ENCODE assay signal across 14 cellular contexts in the genomic region with DNA sequence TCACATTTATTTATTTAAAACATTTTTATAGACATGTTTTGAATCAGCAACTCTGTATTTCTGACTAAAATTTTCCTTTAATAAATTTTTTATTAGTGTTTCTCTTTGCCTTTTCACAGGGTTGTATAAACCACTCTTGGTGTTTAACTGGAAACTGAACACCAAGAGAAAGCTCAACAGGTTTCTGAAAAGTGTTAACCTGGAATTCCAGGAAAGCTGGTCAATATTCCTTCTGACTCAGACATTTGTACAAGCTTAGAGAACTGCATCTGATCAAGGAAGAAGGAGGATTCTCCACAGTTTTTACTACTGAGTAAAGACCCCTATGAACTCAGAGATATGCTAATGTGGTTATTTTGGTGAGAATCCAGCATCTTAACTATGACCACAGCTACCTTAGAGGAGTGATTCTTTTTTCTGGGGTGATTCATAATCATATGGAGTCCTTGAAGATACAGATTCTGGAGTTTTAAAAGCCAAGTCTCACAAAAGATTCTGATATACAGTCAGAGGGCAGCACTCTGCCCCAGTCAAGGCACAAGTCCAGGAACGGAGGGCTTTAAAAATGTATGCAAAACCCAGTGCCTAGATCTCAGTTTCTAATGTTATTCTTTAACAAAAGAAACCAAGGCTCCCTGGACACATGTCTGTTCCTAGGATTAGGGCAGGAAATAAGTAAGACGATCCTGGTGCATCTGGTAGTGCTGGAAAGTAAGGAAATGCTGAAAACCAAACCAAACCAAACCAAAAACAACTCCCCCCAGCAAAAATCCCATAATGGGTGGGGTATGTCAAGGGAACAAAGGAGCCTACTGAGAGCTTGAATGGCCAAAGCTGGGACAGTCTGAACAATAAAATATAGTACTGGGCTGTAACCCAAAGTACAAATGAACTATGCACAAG.
DNase-seq lines count a peak whose midpoint lies in the region; ATAC-seq and TF ChIP-seq lines count a peak whose summit lies in the region.
"Had no signal": no experiment of that assay in that cellular context is flagged by ENCODE, and none has a peak within 500 bp of the region (broad histone marks: within the 10 kb centered on the region; RNA-seq: fewer than 3 reads in every experiment).

No MANE protein-coding gene starts in this region.

- H3K27me3 ChIP-seq in adipocyte (replicated peaks; ENCODE audit: control insufficient read depth, insufficient read depth, low read length), result no peaks in the 10 kb centered on the region

- no peaks in the 10 kb centered on the region for H3K9me3 ChIP-seq in adipocyte (ENCODE audit: control insufficient read depth, low read length)

- DNase-seq in ELR (ENCODE audit: low read depth) (peak; percentile 67), adipocyte (ENCODE audit: low read depth) (peak; percentile 29), globus pallidus (ENCODE audit: low spot score) (peak; percentile 32), progenitor cell of endocrine pancreas (ENCODE audit: low spot score, unreplicated experiment) (no peak), cerebellum (ENCODE audit: low spot score) (no peak)
- DNase-seq in activated CD4-positive, CD25-positive, alpha-beta regulatory T cell (lab: John Stamatoyannopoulos, UW), result no peak
- DNase-seq: activated CD4-positive, alpha-beta memory T cell treated with anti-CD3 and anti-CD28 coated beads for 36 hours; activated gamma-delta T cell; occipital lobe; stimulated activated CD4-positive, alpha-beta T cell treated with anti-CD3 and anti-CD28 coated beads, Interleukin-1b, Interleukin-23, amount 100 ng/mL, for 48 hours had no signal

- H3K27ac Mint-ChIP-seq in progenitor cell of endocrine pancreas, result peak overlapping the region; percentile 87
- H3K27ac Mint-ChIP-seq: activated CD4-positive, alpha-beta memory T cell treated with anti-CD3 and anti-CD28 coated beads for 36 hours; stimulated activated effector memory CD8-positive, alpha-beta T cell treated with anti-CD3 and anti-CD28 coated beads, Interleukin-12 subunit alpha, Interleukin-12 subunit beta, amount 100 ng/mL, for 72 hours; T-helper 1 cell treated with Interleukin-12 subunit alpha and Interleukin-12 subunit beta and Interleukin-4 antibody, amounts not matched to agents 30 μg/mL and 1 μg/mL, for 36 hours had no signal

- peaks cover 12% of the 10 kb centered on the region for H3K36me3 Mint-ChIP-seq in progenitor cell of endocrine pancreas (ENCODE audit: insufficient read depth)
- H3K36me3 Mint-ChIP-seq: activated CD4-positive, alpha-beta memory T cell treated with anti-CD3 and anti-CD28 coated beads for 36 hours; stimulated activated effector memory CD8-positive, alpha-beta T cell treated with anti-CD3 and anti-CD28 coated beads, Interleukin-12 subunit alpha, Interleukin-12 subunit beta, amount 100 ng/mL, for 72 hours had no signal

- peaks cover 11% of the 10 kb centered on the region for H3K9me3 Mint-ChIP-seq in progenitor cell of endocrine pancreas (ENCODE audit: low read depth)
- H3K9me3 Mint-ChIP-seq: activated CD4-positive, alpha-beta memory T cell treated with anti-CD3 and anti-CD28 coated beads for 36 hours; stimulated activated effector memory CD8-positive, alpha-beta T cell treated with anti-CD3 and anti-CD28 coated beads, Interleukin-12 subunit alpha, Interleukin-12 subunit beta, amount 100 ng/mL, for 72 hours; T-helper 1 cell treated with Interleukin-12 subunit alpha and Interleukin-12 subunit beta and Interleukin-4 antibody, amounts not matched to agents 30 μg/mL and 1 μg/mL, for 36 hours had no signal

- peaks cover 8% of the 10 kb centered on the region for H3K4me1 ChIP-seq in adipocyte (ENCODE audit: control insufficient read depth, insufficient read depth, low read length)

- H3K4me3 Mint-ChIP-seq in progenitor cell of endocrine pancreas (ENCODE audit: low read depth), result no peak overlapping the region
- H3K4me3 Mint-ChIP-seq: activated CD4-positive, alpha-beta memory T cell treated with anti-CD3 and anti-CD28 coated beads for 36 hours; stimulated activated effector memory CD8-positive, alpha-beta T cell treated with anti-CD3 and anti-CD28 coated beads, Interleukin-12 subunit alpha, Interleukin-12 subunit beta, amount 100 ng/mL, for 72 hours; T-helper 1 cell treated with Interleukin-12 subunit alpha and Interleukin-12 subunit beta and Interleukin-4 antibody, amounts not matched to agents 30 μg/mL and 1 μg/mL, for 36 hours had no signal

- ATAC-seq in HG03342 (IDR thresholded peaks at IDR 0.05; ENCODE audit: unreplicated experiment) (no peak), GM21528 (IDR thresholded peaks at IDR 0.05; ENCODE audit: low FRiP score, unreplicated experiment) (no peak)
- ATAC-seq: stimulated activated effector memory CD8-positive, alpha-beta T cell treated with anti-CD3 and anti-CD28 coated beads, Interleukin-12 subunit alpha, Interleukin-12 subunit beta, amount 100 ng/mL, for 72 hours had no signal

- H3K4me3 ChIP-seq in adipocyte (ENCODE audit: low read length), result no peak overlapping the region

- H3K4me1 Mint-ChIP-seq in progenitor cell of endocrine pancreas (ENCODE audit: low read depth), result peaks cover 28% of the 10 kb centered on the region
- H3K4me1 Mint-ChIP-seq: stimulated activated effector memory CD8-positive, alpha-beta T cell treated with anti-CD3 and anti-CD28 coated beads, Interleukin-12 subunit alpha, Interleukin-12 subunit beta, amount 100 ng/mL, for 72 hours had no signal

- H3K27me3 Mint-ChIP-seq in progenitor cell of endocrine pancreas, result no peaks in the 10 kb centered on the region
- H3K27me3 Mint-ChIP-seq: activated CD4-positive, alpha-beta memory T cell treated with anti-CD3 and anti-CD28 coated beads for 36 hours had no signal

- no peak overlapping the region for H3K9ac ChIP-seq in adipocyte (ENCODE audit: low read length)

- no peak for TF ChIP-seq CTCF in progenitor cell of endocrine pancreas (IDR thresholded peaks at IDR 0.05; ENCODE audit: unreplicated experiment)

- H3K36me3 ChIP-seq in adipocyte (ENCODE audit: control insufficient read depth, insufficient read depth, low read length, severe bottlenecking), result peaks cover under 1% of the 10 kb centered on the region

Comparison
In these comparisons a context has a peak if more than half of its experiments do, and no peak if none do; other contexts are left out.
1. DNase-seq: peak in ELR (single experiment), adipocyte (single experiment) and globus pallidus (single experiment); none in progenitor cell of endocrine pancreas (single experiment), activated CD4-positive, CD25-positive, alpha-beta regulatory T cell (0 of 4) and cerebellum (single experiment).